Comparison of ENCODE assay signal across 2 cellular contexts in genomic region chr2:64617631-64618151, GRCh38.
TF ChIP-seq lines count a peak whose summit lies in the region.

No MANE protein-coding gene starts in this region.

TF ChIP-seq in GM23338, 12 proteins besides CTCF, POLR2A, EP300 and RAD21 (continued from another document):
- TF ChIP-seq CREB1 (CRISPR knock-in tag; IDR thresholded peaks at IDR 0.05; ENCODE audit: low read depth): no peak
- TF ChIP-seq, protein P1, sequence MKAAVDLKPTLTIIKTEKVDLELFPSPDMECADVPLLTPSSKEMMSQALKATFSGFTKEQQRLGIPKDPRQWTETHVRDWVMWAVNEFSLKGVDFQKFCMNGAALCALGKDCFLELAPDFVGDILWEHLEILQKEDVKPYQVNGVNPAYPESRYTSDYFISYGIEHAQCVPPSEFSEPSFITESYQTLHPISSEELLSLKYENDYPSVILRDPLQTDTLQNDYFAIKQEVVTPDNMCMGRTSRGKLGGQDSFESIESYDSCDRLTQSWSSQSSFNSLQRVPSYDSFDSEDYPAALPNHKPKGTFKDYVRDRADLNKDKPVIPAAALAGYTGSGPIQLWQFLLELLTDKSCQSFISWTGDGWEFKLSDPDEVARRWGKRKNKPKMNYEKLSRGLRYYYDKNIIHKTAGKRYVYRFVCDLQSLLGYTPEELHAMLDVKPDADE (IDR thresholded peaks at IDR 0.05): no peak
- no peak for TF ChIP-seq STAT1 (IDR thresholded peaks at IDR 0.05; ENCODE audit: unreplicated experiment)
- TF ChIP-seq NANOG (IDR thresholded peaks at IDR 0.05; ENCODE audit: borderline replicate concordance): no peak
- TF ChIP-seq, protein P2, sequence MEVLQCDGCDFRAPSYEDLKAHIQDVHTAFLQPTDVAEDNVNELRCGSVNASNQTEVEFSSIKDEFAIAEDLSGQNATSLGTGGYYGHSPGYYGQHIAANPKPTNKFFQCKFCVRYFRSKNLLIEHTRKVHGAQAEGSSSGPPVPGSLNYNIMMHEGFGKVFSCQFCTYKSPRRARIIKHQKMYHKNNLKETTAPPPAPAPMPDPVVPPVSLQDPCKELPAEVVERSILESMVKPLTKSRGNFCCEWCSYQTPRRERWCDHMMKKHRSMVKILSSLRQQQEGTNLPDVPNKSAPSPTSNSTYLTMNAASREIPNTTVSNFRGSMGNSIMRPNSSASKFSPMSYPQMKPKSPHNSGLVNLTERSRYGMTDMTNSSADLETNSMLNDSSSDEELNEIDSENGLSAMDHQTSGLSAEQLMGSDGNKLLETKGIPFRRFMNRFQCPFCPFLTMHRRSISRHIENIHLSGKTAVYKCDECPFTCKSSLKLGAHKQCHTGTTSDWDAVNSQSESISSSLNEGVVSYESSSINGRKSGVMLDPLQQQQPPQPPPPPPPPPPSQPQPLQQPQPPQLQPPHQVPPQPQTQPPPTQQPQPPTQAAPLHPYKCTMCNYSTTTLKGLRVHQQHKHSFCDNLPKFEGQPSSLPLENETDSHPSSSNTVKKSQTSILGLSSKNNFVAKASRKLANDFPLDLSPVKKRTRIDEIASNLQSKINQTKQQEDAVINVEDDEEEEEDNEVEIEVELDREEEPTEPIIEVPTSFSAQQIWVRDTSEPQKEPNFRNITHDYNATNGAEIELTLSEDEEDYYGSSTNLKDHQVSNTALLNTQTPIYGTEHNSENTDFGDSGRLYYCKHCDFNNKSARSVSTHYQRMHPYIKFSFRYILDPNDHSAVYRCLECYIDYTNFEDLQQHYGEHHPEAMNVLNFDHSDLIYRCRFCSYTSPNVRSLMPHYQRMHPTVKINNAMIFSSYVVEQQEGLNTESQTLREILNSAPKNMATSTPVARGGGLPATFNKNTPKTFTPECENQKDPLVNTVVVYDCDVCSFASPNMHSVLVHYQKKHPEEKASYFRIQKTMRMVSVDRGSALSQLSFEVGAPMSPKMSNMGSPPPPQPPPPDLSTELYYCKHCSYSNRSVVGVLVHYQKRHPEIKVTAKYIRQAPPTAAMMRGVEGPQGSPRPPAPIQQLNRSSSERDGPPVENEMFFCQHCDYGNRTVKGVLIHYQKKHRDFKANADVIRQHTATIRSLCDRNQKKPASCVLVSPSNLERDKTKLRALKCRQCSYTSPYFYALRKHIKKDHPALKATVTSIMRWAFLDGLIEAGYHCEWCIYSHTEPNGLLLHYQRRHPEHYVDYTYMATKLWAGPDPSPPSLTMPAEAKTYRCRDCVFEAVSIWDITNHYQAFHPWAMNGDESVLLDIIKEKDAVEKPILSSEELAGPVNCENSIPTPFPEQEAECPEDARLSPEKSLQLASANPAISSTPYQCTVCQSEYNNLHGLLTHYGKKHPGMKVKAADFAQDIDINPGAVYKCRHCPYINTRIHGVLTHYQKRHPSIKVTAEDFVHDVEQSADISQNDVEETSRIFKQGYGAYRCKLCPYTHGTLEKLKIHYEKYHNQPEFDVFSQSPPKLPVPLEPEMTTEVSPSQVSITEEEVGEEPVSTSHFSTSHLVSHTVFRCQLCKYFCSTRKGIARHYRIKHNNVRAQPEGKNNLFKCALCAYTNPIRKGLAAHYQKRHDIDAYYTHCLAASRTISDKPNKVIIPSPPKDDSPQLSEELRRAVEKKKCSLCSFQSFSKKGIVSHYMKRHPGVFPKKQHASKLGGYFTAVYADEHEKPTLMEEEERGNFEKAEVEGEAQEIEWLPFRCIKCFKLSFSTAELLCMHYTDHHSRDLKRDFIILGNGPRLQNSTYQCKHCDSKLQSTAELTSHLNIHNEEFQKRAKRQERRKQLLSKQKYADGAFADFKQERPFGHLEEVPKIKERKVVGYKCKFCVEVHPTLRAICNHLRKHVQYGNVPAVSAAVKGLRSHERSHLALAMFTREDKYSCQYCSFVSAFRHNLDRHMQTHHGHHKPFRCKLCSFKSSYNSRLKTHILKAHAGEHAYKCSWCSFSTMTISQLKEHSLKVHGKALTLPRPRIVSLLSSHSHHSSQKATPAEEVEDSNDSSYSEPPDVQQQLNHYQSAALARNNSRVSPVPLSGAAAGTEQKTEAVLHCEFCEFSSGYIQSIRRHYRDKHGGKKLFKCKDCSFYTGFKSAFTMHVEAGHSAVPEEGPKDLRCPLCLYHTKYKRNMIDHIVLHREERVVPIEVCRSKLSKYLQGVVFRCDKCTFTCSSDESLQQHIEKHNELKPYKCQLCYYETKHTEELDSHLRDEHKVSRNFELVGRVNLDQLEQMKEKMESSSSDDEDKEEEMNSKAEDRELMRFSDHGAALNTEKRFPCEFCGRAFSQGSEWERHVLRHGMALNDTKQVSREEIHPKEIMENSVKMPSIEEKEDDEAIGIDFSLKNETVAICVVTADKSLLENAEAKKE (CRISPR knock-in tag; IDR thresholded peaks at IDR 0.05): no peak
- no peak for TF ChIP-seq ZNF114 (CRISPR knock-in tag; IDR thresholded peaks at IDR 0.05)
- no peak for TF ChIP-seq REST (IDR thresholded peaks at IDR 0.05; ENCODE audit: unreplicated experiment)
- no peak for TF ChIP-seq JUNB (IDR thresholded peaks at IDR 0.05; ENCODE audit: unreplicated experiment)
- no peak for TF ChIP-seq ZNF331 (CRISPR knock-in tag; IDR thresholded peaks at IDR 0.05; ENCODE audit: low read depth)

TF ChIP-seq in H1, 55 proteins besides CTCF, POLR2A, EP300 and RAD21:
- TF ChIP-seq SAP30 (IDR thresholded peaks at IDR 0.05; ENCODE audit: insufficient read depth, insufficient replicate concordance, low read length): no peak
- TF ChIP-seq NANOG (IDR thresholded peaks at IDR 0.05; ENCODE audit: insufficient read depth, low read depth, low read length, poor library complexity, severe bottlenecking): no peak
- TF ChIP-seq JUND (IDR thresholded peaks at IDR 0.05; ENCODE audit: low read length): no peak
- TF ChIP-seq CBX8 (IDR thresholded peaks at IDR 0.05; ENCODE audit: borderline replicate concordance, low read depth, low read length): no peak
- no peak for TF ChIP-seq SIN3A (conservative IDR thresholded peaks at IDR 0.05 in 1 of 2, IDR thresholded peaks at IDR 0.05 in 1 of 2; ENCODE audit: low read depth in 1 of 2, low read length in 2 of 2)
- no peak for TF ChIP-seq POU5F1 (IDR thresholded peaks at IDR 0.05; ENCODE audit: low read depth, low read length)
- TF ChIP-seq TAF1 (IDR thresholded peaks at IDR 0.05; ENCODE audit: low read depth, low read length): no peak
- TF ChIP-seq SIX5 (IDR thresholded peaks at IDR 0.05; ENCODE audit: low read depth, low read length): no peak
- no peak for TF ChIP-seq TAF7 (optimal IDR thresholded peaks at IDR 0.05; ENCODE audit: borderline replicate concordance, low read depth, low read length)
- no peak for TF ChIP-seq BACH1 (IDR thresholded peaks at IDR 0.05; ENCODE audit: low read length)
- TF ChIP-seq NRF1 (IDR thresholded peaks at IDR 0.05; ENCODE audit: low read depth, low read length): no peak
- no peak for TF ChIP-seq CTBP2 (IDR thresholded peaks at IDR 0.05; ENCODE audit: borderline replicate concordance, insufficient read depth, insufficient read length, low read length)
- no peak for TF ChIP-seq CREB1 (IDR thresholded peaks at IDR 0.05)
- TF ChIP-seq CHD1 (IDR thresholded peaks at IDR 0.05; ENCODE audit: low read depth, low read length): no peak
- no peak for TF ChIP-seq FOSL1 (IDR thresholded peaks at IDR 0.05; ENCODE audit: insufficient read depth, low read depth, low read length)
- TF ChIP-seq, protein P3, sequence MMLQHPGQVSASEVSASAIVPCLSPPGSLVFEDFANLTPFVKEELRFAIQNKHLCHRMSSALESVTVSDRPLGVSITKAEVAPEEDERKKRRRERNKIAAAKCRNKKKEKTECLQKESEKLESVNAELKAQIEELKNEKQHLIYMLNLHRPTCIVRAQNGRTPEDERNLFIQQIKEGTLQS (IDR thresholded peaks at IDR 0.05; ENCODE audit: insufficient read depth, low read depth, low read length): no peak
